12 cellular contexts compared by ENCODE assay signal in the genomic region with DNA sequence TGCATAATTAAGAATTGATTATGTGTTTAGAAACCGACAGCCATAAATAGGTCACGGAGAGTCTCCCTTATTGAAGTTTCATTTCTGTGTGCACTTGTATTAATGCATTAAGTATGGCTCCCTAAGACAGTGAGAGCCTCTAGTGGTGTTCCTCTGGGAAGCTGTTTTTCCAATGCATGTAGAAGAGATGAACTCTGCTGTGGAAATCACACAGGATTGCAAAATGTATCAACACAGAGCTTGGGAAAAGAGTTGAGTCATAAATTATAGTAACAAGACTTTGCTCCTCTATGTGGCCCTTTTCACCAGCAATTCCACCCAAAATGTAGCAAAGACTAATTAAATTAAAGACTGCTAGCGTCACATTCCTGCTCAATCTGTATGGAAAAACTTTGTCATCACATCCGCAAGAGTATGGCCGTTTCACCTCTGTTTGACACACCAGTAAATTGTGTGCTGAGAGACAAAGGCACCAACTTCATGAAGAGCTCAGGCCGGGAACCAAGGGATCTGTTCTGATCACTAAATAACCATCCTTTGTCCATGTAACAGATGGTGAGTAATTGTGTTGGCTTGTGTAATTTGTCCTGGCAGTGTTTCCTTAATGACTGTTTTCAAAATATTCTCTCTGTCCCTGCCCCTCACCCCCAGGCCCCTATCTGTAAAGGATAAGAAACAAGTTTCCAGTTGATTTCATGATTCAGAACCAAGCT.
DNase-seq lines count a peak whose midpoint lies in the region; ATAC-seq and TF ChIP-seq lines count a peak whose summit lies in the region.
"Had no signal": no experiment of that assay in that cellular context is flagged by ENCODE, and none has a peak within 500 bp of the region (broad histone marks: within the 10 kb centered on the region; RNA-seq: fewer than 3 reads in every experiment).

No MANE protein-coding gene starts in this region.

- H3K9ac ChIP-seq in PC-3 (ENCODE audit: low read length) (no peak overlapping the region), fibroblast of lung (ENCODE audit: insufficient read depth, low read length) (no peak overlapping the region)

- intact Hi-C loops in PC-3 (cut with micrococcal nuclease): loop anchor here (5.0 kb wide), 1 partner anchor 155 kb away; no protein-coding TSS in a partner anchor

- H4K20me1 ChIP-seq in PC-3 (ENCODE audit: low read length) (no peaks in the 10 kb centered on the region), fibroblast of lung (ENCODE audit: control insufficient read depth, extremely low read depth, insufficient read depth, low read length) (no peaks in the 10 kb centered on the region)

- H3K27me3 ChIP-seq in PC-3 (ENCODE audit: low read length): no peaks in the 10 kb centered on the region
- H3K27me3 ChIP-seq in fibroblast of lung (ENCODE audit: control insufficient read depth, insufficient read depth, low read length): no peaks in the 10 kb centered on the region

- H3F3A ChIP-seq in PC-3 (ENCODE audit: low read length, unreplicated experiment): no peaks in the 10 kb centered on the region

- H3K4me2 ChIP-seq in PC-3 (ENCODE audit: low read length) (no peak overlapping the region), fibroblast of lung (ENCODE audit: extremely low read depth, insufficient read depth, low read length) (no peak overlapping the region)

- H3K79me2 ChIP-seq in PC-3 (ENCODE audit: low read length) (no peaks in the 10 kb centered on the region), fibroblast of lung (ENCODE audit: control insufficient read depth, insufficient read depth, low read length) (no peaks in the 10 kb centered on the region)

- POLR2A ChIA-PET in PC-3 (lab: Charles Lee; ENCODE audit: unreplicated experiment): interaction anchor here (0.6 kb wide), 1 partner anchor 438 kb away, joined by 3 read pairs; no protein-coding TSS in a partner anchor

- TF ChIP-seq CTCF in PC-3 (conservative IDR thresholded peaks at IDR 0.05; ENCODE audit: low read depth, low read length) (no peak), fibroblast of lung (conservative IDR thresholded peaks at IDR 0.05 in 1 of 2, IDR thresholded peaks at IDR 0.05 in 1 of 2; ENCODE audit: low read depth in 1 of 2, low read length in 2 of 2) (peak in 1 of 2 donors; percentile 39), GM10266 (IDR thresholded peaks at IDR 0.05; ENCODE audit: control insufficient read depth, insufficient read depth, low read depth, missing control alignments) (no peak)

- no TSS peak for BruUV-seq in PC-3 (replicated peaks; lab: Mats Ljungman, UMichigan)

- H3K9me3 ChIP-seq in PC-3 (ENCODE audit: low read length): no peaks in the 10 kb centered on the region
- no peaks in the 10 kb centered on the region for H3K9me3 ChIP-seq in fibroblast of lung (ENCODE audit: control insufficient read depth, insufficient read depth, low read depth, low read length)

- DNase-seq in GM03348 (ENCODE audit: low spot score) (peak; percentile 66), PC-3 (peak; percentile 51), fibroblast of lung (ENCODE audit: low read depth in 2 of 2) (peak; percentile 83 to 95), retina (peak; percentile 23), amygdala (lab: John Stamatoyannopoulos, UW) (no peak), GM10266 (ENCODE audit: extremely low spot score) (no peak), NCI-H1105 (lab: John Stamatoyannopoulos, UW) (no peak)
- DNase-seq in stimulated activated naive CD4-positive, alpha-beta T cell treated with Interleukin-2 at 50 U/mL for 16 hours (lab: John Stamatoyannopoulos, UW): no peak
- DNase-seq: activated CD8-positive, alpha-beta T cell treated with anti-CD3 and anti-CD28 coated beads, Interleukin-2, amount 10 ng/mL, durations not matched to agents 7 days and 5 days; activated naive CD8-positive, alpha-beta T cell treated with anti-CD3 and anti-CD28 coated beads, Interleukin-2, amount 50 U/mL, for 24 hours; NCI-H1048; T-helper 17 cell had no signal

- CTCF ChIA-PET in PC-3 (lab: Charles Lee): no interaction called here

- H3K4me1 ChIP-seq in PC-3 (ENCODE audit: insufficient read depth, low read length) (peaks cover 13% of the 10 kb centered on the region; the same call in 1 of the 2 replicates), fibroblast of lung (ENCODE audit: control insufficient read depth, extremely low read depth, insufficient read depth, low read length) (no peaks in the 10 kb centered on the region)

- H3K36me3 ChIP-seq in PC-3 (ENCODE audit: low read depth, low read length): no peaks in the 10 kb centered on the region
- H3K36me3 ChIP-seq in fibroblast of lung (ENCODE audit: control insufficient read depth, insufficient read depth, low read length): no peaks in the 10 kb centered on the region

- H3K4me3 ChIP-seq in PC-3 (ENCODE audit: low read length): no peak overlapping the region
- no peak overlapping the region for H3K4me3 ChIP-seq in fibroblast of lung (replicated peaks in 1 of 4; ENCODE audit: control extremely low read depth in 1 of 4, insufficient read depth in 1 of 4, low read depth in 3 of 4, low read length in 4 of 4)

- H3K27ac ChIP-seq in PC-3 (ENCODE audit: low read length) (no peak overlapping the region), fibroblast of lung (ENCODE audit: insufficient read depth, low read length) (peak overlapping the region; percentile 46)

- peak; percentile 45 for ATAC-seq in PC-3
- ATAC-seq: activated CD8-positive, alpha-beta T cell treated with anti-CD3 and anti-CD28 coated beads, Interleukin-2, amount 10 ng/mL, durations not matched to agents 7 days and 5 days; activated naive CD8-positive, alpha-beta T cell treated with anti-CD3 and anti-CD28 coated beads, Interleukin-2, amount 50 U/mL, for 24 hours; T-helper 17 cell had no signal

- no peaks in the 10 kb centered on the region for H3K9me2 ChIP-seq in PC-3 (replicated peaks; ENCODE audit: low read length)

- H2AFZ ChIP-seq in PC-3 (ENCODE audit: low read length): no peak overlapping the region
- no peak overlapping the region for H2AFZ ChIP-seq in fibroblast of lung (ENCODE audit: low read length)

Comparison
In these comparisons a context has a peak if more than half of its experiments do, and no peak if none do; other contexts are left out.
1. DNase-seq: peak in GM03348 (single experiment), PC-3 (single experiment), fibroblast of lung (2 of 2) and retina (single experiment); none in amygdala (0 of 56), GM10266 (single experiment), stimulated activated naive CD4-positive, alpha-beta T cell treated with Interleukin-2 at 50 U/mL for 16 hours (single experiment) and NCI-H1105 (single experiment).